Comparison of ENCODE assay signal across 1 cellular context in genomic region chr16:78770353-78771091, GRCh38.
A peak's percentile ranks its signal among the peaks of the same experiment; 100 is the strongest.
TF ChIP-seq lines count a peak whose summit lies in the region.

No MANE protein-coding gene starts in this region.

TF ChIP-seq in HepG2, 621 proteins besides CTCF, POLR2A, EP300 and RAD21 (continued from another document and continues in another):
- TF ChIP-seq ZNF407 (CRISPR knock-in tag; IDR thresholded peaks at IDR 0.05; ENCODE audit: not compliant biosample characterization) (peak; percentile 64), PHF8 (CRISPR knock-in tag; IDR thresholded peaks at IDR 0.05) (0 out of 2 replicates have a peak, but pooled peaks have one; percentile 28), STAG1 (CRISPR knock-in tag; IDR thresholded peaks at IDR 0.05) (peak; percentile 95), ZNF275 (CRISPR knock-in tag; IDR thresholded peaks at IDR 0.05; ENCODE audit: borderline replicate concordance) (no peak), ZMYM4 (CRISPR knock-in tag; IDR thresholded peaks at IDR 0.05) (peak; percentile 85), ZSCAN9 (CRISPR knock-in tag; IDR thresholded peaks at IDR 0.05; ENCODE audit: borderline replicate concordance) (peak; percentile 73; the same call in 1 of the 2 replicates), FOXC1 (CRISPR knock-in tag; IDR thresholded peaks at IDR 0.05; ENCODE audit: borderline replicate concordance) (no peak), ZBTB49 (CRISPR knock-in tag; IDR thresholded peaks at IDR 0.05; ENCODE audit: borderline replicate concordance) (no peak), SCMH1 (CRISPR knock-in tag; IDR thresholded peaks at IDR 0.05; ENCODE audit: borderline replicate concordance) (no peak), ELK4 (CRISPR knock-in tag; IDR thresholded peaks at IDR 0.05; ENCODE audit: borderline replicate concordance) (no peak), SRSF1 (optimal IDR thresholded peaks at IDR 0.05; ENCODE audit: low read depth, low read length) (no peak), CHD4 (IDR thresholded peaks at IDR 0.05; ENCODE audit: borderline replicate concordance, low read length) (0 out of 2 replicates have a peak, but pooled peaks have one; percentile 45), HNRNPH1 (optimal IDR thresholded peaks at IDR 0.05; ENCODE audit: low read depth, low read length) (no peak), YEATS2 (CRISPR knock-in tag; IDR thresholded peaks at IDR 0.05; ENCODE audit: borderline replicate concordance) (no peak), FOSL2 (CRISPR knock-in tag; IDR thresholded peaks at IDR 0.05) (peak; percentile 65), HDAC1 (CRISPR knock-in tag; IDR thresholded peaks at IDR 0.05) (peak; percentile 34), PPARG (CRISPR knock-in tag; conservative IDR thresholded peaks at IDR 0.05) (peak; percentile 52; the same call in 1 of the 2 replicates), ZNF687 (CRISPR knock-in tag; IDR thresholded peaks at IDR 0.05) (peak; percentile 79), REPIN1 (CRISPR knock-in tag; IDR thresholded peaks at IDR 0.05; ENCODE audit: borderline replicate concordance, low read depth) (peak; percentile 81; the same call in 1 of the 2 replicates), ZNF251 (CRISPR knock-in tag; IDR thresholded peaks at IDR 0.05) (no peak), CEBPG (CRISPR knock-in tag; IDR thresholded peaks at IDR 0.05) (0 out of 2 replicates have a peak, but pooled peaks have one; percentile 23), SKI (IDR thresholded peaks at IDR 0.05; ENCODE audit: partially characterized antibody) (no peak), WIZ (CRISPR knock-in tag; IDR thresholded peaks at IDR 0.05) (no peak), NKX3-1 (CRISPR knock-in tag; IDR thresholded peaks at IDR 0.05) (no peak), CHCHD3 (CRISPR knock-in tag; IDR thresholded peaks at IDR 0.05) (no peak), CSRNP2 (CRISPR knock-in tag; conservative IDR thresholded peaks at IDR 0.05; ENCODE audit: low read depth) (no peak), CHD2 (IDR thresholded peaks at IDR 0.05; ENCODE audit: low read depth, low read length) (no peak), MXD3 (CRISPR knock-in tag; IDR thresholded peaks at IDR 0.05) (0 out of 2 replicates have a peak, but pooled peaks have one; percentile 63), ELF1 (CRISPR knock-in tag; IDR thresholded peaks at IDR 0.05) (no peak), DRAP1 (CRISPR knock-in tag; IDR thresholded peaks at IDR 0.05) (peak; percentile 23; the same call in 1 of the 2 replicates), HMGXB4 (CRISPR knock-in tag; IDR thresholded peaks at IDR 0.05; ENCODE audit: borderline replicate concordance in 1 of 2, low read depth in 1 of 2) (peak; percentile 63 to 73; a peak in 3 of 4 replicates), ZNF614 (CRISPR knock-in tag; IDR thresholded peaks at IDR 0.05; ENCODE audit: borderline replicate concordance) (0 out of 2 replicates have a peak, but pooled peaks have one; percentile 49), ZNF737 (CRISPR knock-in tag; IDR thresholded peaks at IDR 0.05; ENCODE audit: borderline replicate concordance) (no peak), RFX5 (IDR thresholded peaks at IDR 0.05; ENCODE audit: low read depth, low read length) (no peak), POGZ (CRISPR knock-in tag; IDR thresholded peaks at IDR 0.05) (0 out of 2 replicates have a peak, but pooled peaks have one; percentile 53), ZNF615 (CRISPR knock-in tag; IDR thresholded peaks at IDR 0.05; ENCODE audit: borderline replicate concordance) (no peak), ZNF143 (CRISPR knock-in tag; IDR thresholded peaks at IDR 0.05) (0 out of 2 replicates have a peak, but pooled peaks have one; percentile 25)
